In the genomic region with DNA sequence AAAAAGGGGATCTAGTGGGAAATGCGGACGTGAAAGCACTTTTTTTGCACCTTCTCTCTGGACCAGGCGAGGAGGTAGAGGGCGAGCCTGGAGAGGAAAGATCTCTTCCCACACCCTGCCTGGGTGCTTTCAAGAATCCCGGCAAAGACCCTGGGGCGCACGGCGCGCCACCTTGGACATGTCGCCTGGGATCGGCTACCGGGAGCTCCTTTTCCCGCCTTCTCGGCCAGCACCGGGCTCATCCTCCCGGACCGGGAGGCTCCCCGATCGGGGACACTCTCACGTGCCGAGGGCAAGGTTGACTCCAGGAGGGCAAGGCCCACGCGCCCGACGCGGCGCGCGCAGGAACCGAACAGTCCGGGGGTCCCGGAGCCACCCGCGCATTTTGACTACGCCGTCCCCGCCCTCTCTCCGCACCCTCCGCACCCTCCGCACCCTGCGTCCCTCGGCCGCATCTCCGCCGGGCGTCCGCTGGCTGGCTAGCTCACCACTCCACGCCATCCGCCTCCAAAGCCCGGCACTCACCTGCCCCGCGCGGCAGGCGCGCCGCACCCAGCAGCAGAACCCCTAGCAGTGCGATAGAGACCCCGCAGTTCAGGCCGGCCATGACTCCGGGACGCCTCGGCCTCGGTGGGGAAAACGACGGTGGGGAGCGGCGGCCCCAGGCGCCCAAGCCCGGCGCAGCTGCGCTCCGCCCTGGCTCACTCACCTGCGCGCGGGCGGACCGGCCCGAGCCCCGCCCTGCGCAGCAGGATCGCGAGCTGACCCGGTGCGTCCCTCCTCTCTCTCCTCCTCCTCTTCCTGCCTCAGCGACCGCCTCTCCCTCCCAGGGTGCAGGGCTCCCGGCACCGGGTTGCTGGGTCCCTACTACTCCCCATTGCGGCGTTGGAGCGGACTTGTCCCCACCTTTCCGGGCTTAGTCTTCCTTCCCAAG, we compare ENCODE assay signal across 8 cellular contexts. TPM values are rescaled to one million over a fixed set of nuclear protein-coding genes. Genes with fewer than 3 reads are reported as not detected.
DNase-seq lines count a peak whose midpoint lies in the region; ATAC-seq and TF ChIP-seq lines count a peak whose summit lies in the region.

Gene CDCP1 (minus strand): TSS at position 698 of the 934 bp plus-strand sequence. CDS start 91 bp downstream, at position 607.

- H3K4me1 ChIP-seq in ascending aorta, result peaks cover 0 to 2% of the 10 kb centered on the region in 2 donors

- H3K36me3 ChIP-seq in ascending aorta, result no peaks in the 10 kb centered on the region

- no peak for TF ChIP-seq CTCF in CD14-positive monocyte (IDR thresholded peaks at IDR 0.05)
- no peak for TF ChIP-seq CTCF in HL-60 (IDR thresholded peaks at IDR 0.05; ENCODE audit: insufficient read depth, low read length)
- TF ChIP-seq CTCF in ascending aorta (IDR thresholded peaks at IDR 0.05), result no peak

- H3K36me3 Mint-ChIP-seq in CD14-positive monocyte (peaks cover 5 to 9% of the 10 kb centered on the region in 2 donors), immature natural killer cell (peaks cover 0 to 4% (median 3%) of the 10 kb centered on the region in 3 donors)
- no peaks in the 10 kb centered on the region for H3K36me3 Mint-ChIP-seq in stimulated activated memory B cell treated with anti-CD40 and anti-IgM and Interleukin-4, amounts not matched to agents 10 μg/mL and 1 μg/mL and 100 μg/mL, for 72 hours

- H3K9me3 Mint-ChIP-seq in CD14-positive monocyte, result peaks cover 7 to 16% (median 14%) of the 10 kb centered on the region in 7 donors
- H3K9me3 Mint-ChIP-seq in immature natural killer cell, result peaks cover 0 to 4% (median 2%) of the 10 kb centered on the region in 6 donors
- H3K9me3 Mint-ChIP-seq in stimulated activated memory B cell treated with anti-CD40 and anti-IgM and Interleukin-4, amounts not matched to agents 10 μg/mL and 1 μg/mL and 100 μg/mL, for 72 hours, result peaks cover 9% of the 10 kb centered on the region

- peak; percentile 36 for ATAC-seq in stimulated activated memory B cell treated with anti-CD40 and anti-IgM and Interleukin-4, amounts not matched to agents 10 μg/mL and 1 μg/mL and 100 μg/mL, for 72 hours
- no peak for ATAC-seq in HG03442 (IDR thresholded peaks at IDR 0.05; ENCODE audit: unreplicated experiment)
- ATAC-seq in GM19395 (IDR thresholded peaks at IDR 0.05; ENCODE audit: unreplicated experiment), result no peak

- H3K4me3 Mint-ChIP-seq in CD14-positive monocyte (peak within 1 kb of the TSS; percentile 94 to 98), immature natural killer cell (peak within 1 kb of the TSS; percentile 65 to 83 (median 77))
- peak within 1 kb of the TSS; percentile 75 for H3K4me3 Mint-ChIP-seq in stimulated activated memory B cell treated with anti-CD40 and anti-IgM and Interleukin-4, amounts not matched to agents 10 μg/mL and 1 μg/mL and 100 μg/mL, for 72 hours

- DNase-seq in CD14-positive monocyte (ENCODE audit: low spot score) (no peak), HL-60 (ENCODE audit: low read depth in 1 of 2, low spot score in 1 of 2) (no peak), ascending aorta (ENCODE audit: low spot score in 2 of 2) (no peak), immature natural killer cell (no peak), HCEC 1CT (no peak)

- H3K27me3 Mint-ChIP-seq in CD14-positive monocyte (ENCODE audit: low read depth in 3 of 3) (peaks cover 38 to 45% (median 44%) of the 10 kb centered on the region in 3 donors), immature natural killer cell (ENCODE audit: low read depth in 3 of 3) (peaks cover 6 to 34% (median 27%) of the 10 kb centered on the region in 3 donors)
- H3K27me3 Mint-ChIP-seq in stimulated activated memory B cell treated with anti-CD40 and anti-IgM and Interleukin-4, amounts not matched to agents 10 μg/mL and 1 μg/mL and 100 μg/mL, for 72 hours, result peaks cover 60% of the 10 kb centered on the region

- no peak within 1 kb of the TSS for H3K27ac ChIP-seq in HL-60 (replicated peaks)
- H3K27ac ChIP-seq in ascending aorta, result no peak within 1 kb of the TSS

- intact Hi-C loops in CD14-positive monocyte (cut with micrococcal nuclease), result loop anchor here in 1 of 2 donors (10.0 kb wide), 1 partner anchor 59 kb away; no protein-coding TSS in a partner anchor
- intact Hi-C loops in ascending aorta (cut with DNase I), result no loop called here

- peak within 1 kb of the TSS; percentile 66 to 91 (median 87) for H3K27ac Mint-ChIP-seq in CD14-positive monocyte
- no peak within 1 kb of the TSS for H3K27ac Mint-ChIP-seq in immature natural killer cell
- H3K27ac Mint-ChIP-seq in stimulated activated memory B cell treated with anti-CD40 and anti-IgM and Interleukin-4, amounts not matched to agents 10 μg/mL and 1 μg/mL and 100 μg/mL, for 72 hours, result no peak within 1 kb of the TSS

- H3K9me3 ChIP-seq in ascending aorta, result peaks cover 0 to 3% of the 10 kb centered on the region in 2 donors

- H3K27me3 ChIP-seq in HL-60 (ENCODE audit: insufficient read depth, poor library complexity, severe bottlenecking) (peaks cover 29% of the 10 kb centered on the region), ascending aorta (no peaks in the 10 kb centered on the region)

- H3K4me1 Mint-ChIP-seq in CD14-positive monocyte, result peaks cover 20% of the 10 kb centered on the region
- peaks cover 17 to 18% of the 10 kb centered on the region in 2 donors for H3K4me1 Mint-ChIP-seq in immature natural killer cell
- peaks cover 28% of the 10 kb centered on the region for H3K4me1 Mint-ChIP-seq in stimulated activated memory B cell treated with anti-CD40 and anti-IgM and Interleukin-4, amounts not matched to agents 10 μg/mL and 1 μg/mL and 100 μg/mL, for 72 hours

- H3K4me3 ChIP-seq in HL-60 (replicated peaks; ENCODE audit: insufficient read depth, low read length) (peak within 1 kb of the TSS; percentile 39), ascending aorta (peak within 1 kb of the TSS; percentile 45 to 64)

RNA-seq across cellular contexts. Expression of gene CDCP1, which starts in this region (rescaled TPM):
- polyA plus RNA-seq in CD14-positive monocyte (1 to 10 TPM in 1 of 2 donors, under 1 TPM in 1; 0.42 to 1.3 TPM), immature natural killer cell (1 to 10 TPM; 1.1 to 3.3 (median 2.0) TPM)
- 3.0 TPM for total RNA-seq in ascending aorta

Comparison
In these comparisons a context has a peak if more than half of its experiments do, and no peak if none do; other contexts are left out.
1. H3K27ac Mint-ChIP-seq: peak in CD14-positive monocyte (7 of 7); none in immature natural killer cell (0 of 6) and stimulated activated memory B cell treated with anti-CD40 and anti-IgM and Interleukin-4, amounts not matched to agents 10 μg/mL and 1 μg/mL and 100 μg/mL, for 72 hours (single experiment).
2. Peak in every context shown above with its lines, with median percentiles within 50 percentile points of each other: H3K4me3 Mint-ChIP-seq.